10 cellular contexts compared by ENCODE assay signal in the genomic region with DNA sequence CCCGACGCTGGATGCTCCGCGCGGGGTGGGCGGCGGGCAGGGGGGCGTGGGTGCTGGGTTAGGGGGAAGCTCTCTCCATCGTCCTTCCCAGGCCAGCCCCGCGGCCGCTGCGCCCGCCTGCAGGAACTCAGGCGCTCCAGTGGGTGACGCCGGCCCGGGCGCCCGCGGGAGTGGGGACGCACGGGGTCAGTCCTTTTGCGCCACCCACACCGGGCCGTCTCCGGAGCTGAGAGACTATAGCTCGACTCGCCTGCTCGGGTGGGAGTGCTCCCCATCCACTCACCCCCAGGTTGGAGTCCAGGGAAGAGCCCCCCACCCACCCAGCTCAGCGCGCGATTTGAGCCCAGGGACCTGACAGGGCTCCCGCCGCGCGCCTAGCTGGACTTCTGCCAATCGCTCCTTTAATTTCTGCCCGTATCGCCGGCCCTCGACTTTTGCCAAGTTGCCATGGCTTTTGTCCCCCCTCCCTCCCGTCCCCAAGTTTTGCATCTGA.
DNase-seq lines count a peak whose midpoint lies in the region; ATAC-seq and TF ChIP-seq lines count a peak whose summit lies in the region.
"Had no signal": no experiment of that assay in that cellular context is flagged by ENCODE, and none has a peak within 500 bp of the region (broad histone marks: within the 10 kb centered on the region; RNA-seq: fewer than 3 reads in every experiment).

No MANE protein-coding gene starts in this region.

- no peaks in the 10 kb centered on the region for H3K9me3 ChIP-seq in ovary

- peaks cover 12% of the 10 kb centered on the region for H3K4me1 ChIP-seq in ovary (ENCODE audit: insufficient read depth)

- DNase-seq in COLO668 (lab: John Stamatoyannopoulos, UW; ENCODE audit: unreplicated experiment): peak; percentile 83
- DNase-seq in NCI-H748 treated with DMSO at 0.1 percent for 48 hours (lab: John Stamatoyannopoulos, UW): peak; percentile 34
- peak; percentile 57 for DNase-seq in Right ventricle myocardium superior
- DNase-seq in ovary: peak; percentile 60 to 76 (median 69)
- no peak for DNase-seq in activated naive CD4-positive, alpha-beta T cell (lab: John Stamatoyannopoulos, UW)
- no peak for DNase-seq in NCI-H1930 (lab: John Stamatoyannopoulos, UW)
- DNase-seq: HCEC 1CT; stimulated activated naive CD4-positive, alpha-beta T cell had no signal

- no peak for TF ChIP-seq CTCF in ovary (IDR thresholded peaks at IDR 0.05)

- WGBS in ovary, 3 donors: 1% methylated on average over 41 to 43 of the region's 43 CpGs

- intact Hi-C loops in Right ventricle myocardium superior (cut with DNase I): no loop called here
- intact Hi-C loops in ovary (cut with DNase I): no loop called here

- no peak for TF ChIP-seq POLR2A in ovary (IDR thresholded peaks at IDR 0.05)

- H3K36me3 ChIP-seq in ovary: no peaks in the 10 kb centered on the region

- H3K27ac ChIP-seq in ovary: peak overlapping the region; percentile 58 to 76

- ATAC-seq in Right ventricle myocardium superior (ENCODE audit: poor library complexity) (peak; percentile 36), HG03354 (IDR thresholded peaks at IDR 0.05; ENCODE audit: poor library complexity, severe bottlenecking, unreplicated experiment) (no peak), GM21576 (IDR thresholded peaks at IDR 0.05; ENCODE audit: unreplicated experiment) (no peak)

- TF ChIP-seq EP300 in ovary (IDR thresholded peaks at IDR 0.05): no peak

- H3K27me3 ChIP-seq in ovary: no peaks in the 10 kb centered on the region

- peak overlapping the region; percentile 53 for H3K4me3 ChIP-seq in ovary

Comparison
In these comparisons a context has a peak if more than half of its experiments do, and no peak if none do; other contexts are left out.
1. DNase-seq: peak in COLO668 (single experiment), NCI-H748 treated with DMSO at 0.1 percent for 48 hours (single experiment), Right ventricle myocardium superior (single experiment) and ovary (5 of 5); none in activated naive CD4-positive, alpha-beta T cell (0 of 4) and NCI-H1930 (0 of 2).